Comparison of ENCODE assay signal across 1 cellular context in the genomic region with DNA sequence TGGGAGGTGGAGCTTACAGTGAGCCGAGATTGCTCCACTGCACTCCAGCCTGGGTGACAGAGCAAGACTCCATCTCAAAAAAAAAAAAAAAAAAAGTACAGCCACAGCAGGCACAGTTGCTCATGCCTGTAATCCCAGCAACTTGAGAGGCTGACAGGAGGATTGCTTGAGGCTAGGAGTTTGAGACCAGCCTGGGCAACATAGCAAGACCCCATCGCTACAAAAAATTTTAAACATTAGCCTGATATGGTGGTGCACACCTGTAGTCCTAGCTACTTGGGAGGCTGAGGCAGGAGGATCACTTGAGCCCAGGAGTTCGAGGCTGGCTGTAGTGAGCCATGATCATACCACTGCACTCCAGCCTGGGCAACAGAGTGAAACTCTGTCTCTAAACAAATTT.
TF ChIP-seq lines count a peak whose summit lies in the region.

No MANE protein-coding gene starts in this region.

TF ChIP-seq in HepG2, 621 proteins besides CTCF, POLR2A, EP300 and RAD21:
- 0 out of 2 replicates have a peak, but pooled peaks have one; percentile 32 for TF ChIP-seq ZNF121 (CRISPR knock-in tag; IDR thresholded peaks at IDR 0.05)
